ENCODE assay signal across 11 cellular contexts in the genomic region with DNA sequence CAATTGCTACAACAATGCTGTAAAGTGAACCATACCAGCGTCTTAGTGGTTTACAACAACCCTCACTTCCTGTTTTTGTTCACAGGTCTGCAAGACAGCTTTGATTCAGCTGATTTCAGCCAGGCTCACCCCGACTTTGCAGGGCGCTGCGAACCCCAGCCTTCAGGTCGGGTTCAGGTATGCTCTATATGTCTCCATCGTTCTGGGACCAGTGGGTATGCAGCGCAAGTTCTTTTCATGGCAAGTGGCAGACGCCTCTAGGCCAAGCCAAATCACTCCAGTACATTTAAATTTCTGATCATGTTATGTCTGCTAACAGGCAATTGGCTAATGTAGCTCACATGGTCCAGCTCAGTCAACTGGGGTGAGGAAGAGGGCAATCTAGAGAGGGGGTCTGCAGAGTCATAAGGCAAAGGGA. TPM values are rescaled to one million over a fixed set of nuclear protein-coding genes. Genes with fewer than 3 reads are reported as not detected.
A peak's percentile ranks its signal among the peaks of the same experiment; 100 is the strongest.
DNase-seq lines count a peak whose midpoint lies in the region; ATAC-seq and TF ChIP-seq lines count a peak whose summit lies in the region.
"Had no signal": no experiment of that assay in that cellular context is flagged by ENCODE, and none has a peak within 500 bp of the region (broad histone marks: within the 10 kb centered on the region; RNA-seq: fewer than 3 reads in every experiment).

No MANE protein-coding gene starts in this region.

- H3K36me3 Mint-ChIP-seq in natural killer cell: no peaks in the 10 kb centered on the region

- DNase-seq in SKM-1 treated with dmso at 0.1 percent for 144 hours (lab: John Stamatoyannopoulos, UW; ENCODE audit: unreplicated experiment): peak; percentile 12
- no peak for DNase-seq in SKM-1 (lab: John Stamatoyannopoulos, UW; ENCODE audit: unreplicated experiment)
- DNase-seq in T-helper 22 cell (ENCODE audit: low read depth): peak; percentile 23
- DNase-seq in natural killer cell: peak; percentile 40
- DNase-seq in amygdala (lab: John Stamatoyannopoulos, UW): no peak
- no peak for DNase-seq in AG08396 (ENCODE audit: low spot score)
- DNase-seq: NCI-H1048, tibial artery had no signal

- peak overlapping the region in 1 of 2 donors; percentile 46 for H3K27ac Mint-ChIP-seq in natural killer cell

- ATAC-seq in HG03039 (IDR thresholded peaks at IDR 0.05; ENCODE audit: unreplicated experiment) (peak; percentile 91), natural killer cell (peak; percentile 89 to 99 (median 94)), GM21723 (IDR thresholded peaks at IDR 0.05; ENCODE audit: unreplicated experiment) (no peak)
- ATAC-seq: Panc1 had no signal

- H3K27me3 Mint-ChIP-seq in natural killer cell (ENCODE audit: low read depth in 2 of 2): peaks cover 38 to 77% of the 10 kb centered on the region in 2 donors

- H3K4me1 Mint-ChIP-seq in natural killer cell: peaks cover 24 to 29% of the 10 kb centered on the region in 2 donors

- H3K9me3 Mint-ChIP-seq in natural killer cell: no peaks in the 10 kb centered on the region

- intact Hi-C loops in natural killer cell (cut with micrococcal nuclease): no loop called here

- no peak for TF ChIP-seq CTCF in natural killer cell (IDR thresholded peaks at IDR 0.05)

- H3K4me3 Mint-ChIP-seq in natural killer cell: peak overlapping the region; percentile 81

RNA-seq across cellular contexts. Expression of a gene that starts 52.4 kb away (rescaled TPM):
- total RNA-seq in natural killer cell: not detected

Comparison
In these comparisons a context has a peak if more than half of its experiments do, and no peak if none do; other contexts are left out.
1. DNase-seq: peak in SKM-1 treated with dmso at 0.1 percent for 144 hours (single experiment), T-helper 22 cell (single experiment) and natural killer cell (single experiment); none in SKM-1 (single experiment), amygdala (0 of 56) and AG08396 (single experiment).